8 cellular contexts compared by ENCODE assay signal in the genomic region with DNA sequence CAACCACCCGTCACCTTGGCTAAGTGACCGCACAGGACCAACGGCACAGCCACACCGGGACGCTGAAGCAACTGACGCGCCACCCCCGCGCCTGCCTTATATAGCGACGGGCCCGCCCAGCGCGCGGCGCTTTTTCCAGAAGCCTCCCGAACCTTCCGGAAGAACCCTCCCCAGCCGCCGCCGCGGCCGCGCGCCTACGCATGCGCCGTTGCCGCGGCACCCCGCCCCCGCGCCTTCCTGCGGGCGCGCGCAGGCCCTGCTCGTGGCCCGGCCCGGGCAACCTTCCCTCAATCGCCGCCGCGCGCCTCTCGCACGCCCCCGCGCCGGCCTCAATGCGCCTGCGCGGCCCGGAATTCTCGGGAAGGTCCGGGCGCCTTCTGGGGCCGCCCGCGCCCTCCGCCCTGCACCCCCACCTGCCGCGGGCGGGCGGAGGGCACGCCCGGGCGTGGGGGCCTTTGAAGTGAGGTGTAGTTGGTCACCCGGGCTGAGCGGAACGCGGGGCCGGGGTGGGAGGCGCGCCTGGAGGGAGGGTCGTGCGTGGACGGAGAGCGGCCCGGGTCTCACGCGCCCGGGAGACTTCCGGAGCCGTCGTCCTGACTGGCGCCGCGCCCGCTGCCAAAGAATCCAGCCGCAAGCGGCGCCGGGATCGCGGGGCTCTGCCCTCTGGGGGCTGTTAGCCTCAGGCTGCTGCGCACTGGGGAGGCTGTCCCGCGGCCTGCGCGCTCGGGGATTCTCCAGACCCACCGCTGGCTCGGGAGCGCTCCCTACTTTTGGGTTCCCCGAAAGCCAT. TPM values are rescaled to one million over a fixed set of nuclear protein-coding genes. Genes with fewer than 3 reads are reported as not detected.
DNase-seq lines count a peak whose midpoint lies in the region; ATAC-seq and TF ChIP-seq lines count a peak whose summit lies in the region.

A gene (minus strand): TSS at position 73 of the 790 bp plus-strand sequence. CDS start 666 bp downstream, outside the sequence.

- no peaks in the 10 kb centered on the region for H3K9me3 Mint-ChIP-seq in activated T-helper 17 cell treated with anti-CD3 and anti-CD28 coated beads, Interleukin-2, amount 50 U/mL, for 72 hours
- no peaks in the 10 kb centered on the region for H3K9me3 Mint-ChIP-seq in natural killer cell treated with Interleukin-12 subunit alpha and Interleukin-12 subunit beta and Interleukin-15 and Interleukin-18, amount 100 ng/mL, for 72 hours

- H3K27ac Mint-ChIP-seq in activated T-helper 17 cell treated with anti-CD3 and anti-CD28 coated beads, Interleukin-2, amount 50 U/mL, for 72 hours, result peak within 1 kb of the TSS; percentile 91
- H3K27ac Mint-ChIP-seq in natural killer cell treated with Interleukin-12 subunit alpha and Interleukin-12 subunit beta and Interleukin-15 and Interleukin-18, amount 100 ng/mL, for 72 hours, result peak within 1 kb of the TSS; percentile 74 to 97

- peaks cover 49% of the 10 kb centered on the region for H3K36me3 Mint-ChIP-seq in activated T-helper 17 cell treated with anti-CD3 and anti-CD28 coated beads, Interleukin-2, amount 50 U/mL, for 72 hours (ENCODE audit: low read depth)
- peaks cover 41% of the 10 kb centered on the region for H3K36me3 Mint-ChIP-seq in natural killer cell treated with Interleukin-12 subunit alpha and Interleukin-12 subunit beta and Interleukin-15 and Interleukin-18, amount 100 ng/mL, for 72 hours

- peak within 1 kb of the TSS; percentile 94 for H3K4me3 Mint-ChIP-seq in activated T-helper 17 cell treated with anti-CD3 and anti-CD28 coated beads, Interleukin-2, amount 50 U/mL, for 72 hours
- peak within 1 kb of the TSS; percentile 97 for H3K4me3 Mint-ChIP-seq in natural killer cell treated with Interleukin-12 subunit alpha and Interleukin-12 subunit beta and Interleukin-15 and Interleukin-18, amount 100 ng/mL, for 72 hours

- peak; percentile 77 for ATAC-seq in activated T-helper 17 cell treated with anti-CD3 and anti-CD28 coated beads, Interleukin-2, amount 50 U/mL, for 72 hours (replicated peaks)
- ATAC-seq in natural killer cell treated with Interleukin-12 subunit alpha and Interleukin-12 subunit beta and Interleukin-15 and Interleukin-18, amount 100 ng/mL, for 72 hours, result peak; percentile 89 to 93

- CTCF ChIA-PET in RWPE1 (lab: Yijun Ruan, JAX), result interaction anchor here (0.6 to 0.8 kb wide), 3 partner anchors 24 to 40 kb away, joined by 3 to 4 read pairs (median 4); no protein-coding TSS in a partner anchor

- peak within 1 kb of the TSS; percentile 93 for H3K27ac ChIP-seq in RWPE1

- H3K4me1 Mint-ChIP-seq in activated T-helper 17 cell treated with anti-CD3 and anti-CD28 coated beads, Interleukin-2, amount 50 U/mL, for 72 hours, result peaks cover 40% of the 10 kb centered on the region
- H3K4me1 Mint-ChIP-seq in natural killer cell treated with Interleukin-12 subunit alpha and Interleukin-12 subunit beta and Interleukin-15 and Interleukin-18, amount 100 ng/mL, for 72 hours (ENCODE audit: low read depth in 2 of 2), result peaks cover 51 to 52% of the 10 kb centered on the region in 2 donors

- TF ChIP-seq CTCF in RWPE1 (conservative IDR thresholded peaks at IDR 0.05; ENCODE audit: low read depth), result no peak
- TF ChIP-seq CTCF in fibroblast of mammary gland (conservative IDR thresholded peaks at IDR 0.05; ENCODE audit: control insufficient read depth, insufficient read depth, low read depth, low read length), result no peak

- POLR2A ChIA-PET in RWPE1 (lab: Yijun Ruan, JAX; ENCODE audit: low non-redundant PET), result interaction anchor here (0.7 kb wide), 1 partner anchor 10 kb away, joined by 4 read pairs; no protein-coding TSS in a partner anchor

- peak within 1 kb of the TSS; percentile 83 for H3K4me3 ChIP-seq in fibroblast of mammary gland (ENCODE audit: control insufficient read depth, low read depth, low read length)

- DNase-seq in EH (ENCODE audit: low read depth) (peak; percentile 92), GOT3 (lab: John Stamatoyannopoulos, UW) (peak; percentile 54), LoVo (ENCODE audit: low spot score) (peak; percentile 96), RWPE1 (ENCODE audit: low spot score) (peak; percentile 95), fibroblast of mammary gland (ENCODE audit: low read depth) (peak; percentile 85)
- DNase-seq in natural killer cell treated with Interleukin-12 subunit alpha and Interleukin-12 subunit beta and Interleukin-15 and Interleukin-18, amount 100 ng/mL, for 72 hours (ENCODE audit: low spot score), result peak; percentile 97
- DNase-seq in stimulated activated naive CD4-positive, alpha-beta T cell treated with Interleukin-2 at 50 U/mL for 16 hours (lab: John Stamatoyannopoulos, UW), result peak; percentile 92

- H3K27me3 Mint-ChIP-seq in activated T-helper 17 cell treated with anti-CD3 and anti-CD28 coated beads, Interleukin-2, amount 50 U/mL, for 72 hours, result no peaks in the 10 kb centered on the region
- H3K27me3 Mint-ChIP-seq in natural killer cell treated with Interleukin-12 subunit alpha and Interleukin-12 subunit beta and Interleukin-15 and Interleukin-18, amount 100 ng/mL, for 72 hours, result no peaks in the 10 kb centered on the region

RNA-seq across cellular contexts. Expression of the gene that starts here (rescaled TPM):
- total RNA-seq in activated T-helper 17 cell treated with anti-CD3 and anti-CD28 coated beads, Interleukin-2, amount 50 U/mL, for 72 hours, result 1,000 to 10,000 TPM in 1 of 2 donors, 100 to 1,000 TPM in 1; 639 to 1,352 TPM
- total RNA-seq in natural killer cell treated with Interleukin-12 subunit alpha and Interleukin-12 subunit beta and Interleukin-15 and Interleukin-18, amount 100 ng/mL, for 72 hours, result 100 to 1,000 TPM; 831 to 919 TPM

Comparison
In these comparisons a context has a peak if more than half of its experiments do, and no peak if none do; other contexts are left out.
1. Peak in every context shown above with its lines: DNase-seq, ATAC-seq, H3K4me3 ChIP-seq and H3K27ac ChIP-seq.